1 cellular context compared by ENCODE assay signal in genomic region chr12:15931590-15932053, GRCh38.
TF ChIP-seq lines count a peak whose summit lies in the region.

No MANE protein-coding gene starts in this region.

TF ChIP-seq in GM12878, 131 proteins besides CTCF, POLR2A, EP300 and RAD21 (continued from another document and continues in another):
- TF ChIP-seq BCLAF1 (IDR thresholded peaks at IDR 0.05) (no peak), ZNF217 (IDR thresholded peaks at IDR 0.05) (no peak), JUNB (IDR thresholded peaks at IDR 0.05) (0 out of 2 replicates have a peak, but pooled peaks have one; percentile 20), SIX5 (IDR thresholded peaks at IDR 0.05; ENCODE audit: low read depth, low read length, severe bottlenecking) (no peak), RBBP5 (conservative IDR thresholded peaks at IDR 0.05) (no peak), TCF7 (IDR thresholded peaks at IDR 0.05; ENCODE audit: borderline replicate concordance) (no peak), NFIC (IDR thresholded peaks at IDR 0.05; ENCODE audit: low read depth, low read length) (no peak), CBX5 (IDR thresholded peaks at IDR 0.05; ENCODE audit: low read depth) (no peak), WRNIP1 (IDR thresholded peaks at IDR 0.05; ENCODE audit: borderline replicate concordance, low read depth, low read length) (no peak), PKNOX1 (IDR thresholded peaks at IDR 0.05) (no peak), KAT2A (conservative IDR thresholded peaks at IDR 0.05; ENCODE audit: control insufficient read depth, low read depth, low read length) (no peak), SUZ12 (IDR thresholded peaks at IDR 0.05; ENCODE audit: unreplicated experiment) (no peak), E2F4 (IDR thresholded peaks at IDR 0.05; ENCODE audit: low read depth, low read length) (no peak), ATF2 (IDR thresholded peaks at IDR 0.05; ENCODE audit: low read length) (peak; percentile 72), MTA3 (IDR thresholded peaks at IDR 0.05; ENCODE audit: borderline replicate concordance, low read length) (no peak), CUX1 (IDR thresholded peaks at IDR 0.05; ENCODE audit: insufficient replicate concordance, low read depth, low read length) (peak; percentile 69), TCF3 (IDR thresholded peaks at IDR 0.05; ENCODE audit: borderline replicate concordance, insufficient read depth, low read depth, low read length) (no peak), ZNF274 (IDR thresholded peaks at IDR 0.05; ENCODE audit: insufficient read depth, insufficient read length) (no peak), SMARCA5 (IDR thresholded peaks at IDR 0.05) (no peak), PML (IDR thresholded peaks at IDR 0.05; ENCODE audit: low read length) (no peak), EGR1 (IDR thresholded peaks at IDR 0.05; ENCODE audit: borderline replicate concordance in 1 of 2, low read depth in 2 of 2, low read length in 2 of 2) (no peak), CHD4 (IDR thresholded peaks at IDR 0.05) (no peak), RFX5 (IDR thresholded peaks at IDR 0.05; ENCODE audit: low read depth, low read length) (no peak), ASH2L (IDR thresholded peaks at IDR 0.05; ENCODE audit: borderline replicate concordance, low read depth) (no peak), HCFC1 (IDR thresholded peaks at IDR 0.05; ENCODE audit: low read length) (no peak), MXI1 (IDR thresholded peaks at IDR 0.05; ENCODE audit: low read depth, low read length) (no peak), STAT1 (conservative IDR thresholded peaks at IDR 0.05) (no peak), ELK1 (IDR thresholded peaks at IDR 0.05; ENCODE audit: low read depth, low read length) (no peak), ETV6 (conservative IDR thresholded peaks at IDR 0.05 in 1 of 2, IDR thresholded peaks at IDR 0.05 in 1 of 2; ENCODE audit: borderline replicate concordance in 1 of 2, low read depth in 1 of 2) (no peak), ATF7 (IDR thresholded peaks at IDR 0.05; ENCODE audit: low read depth) (peak; percentile 52), POU2F2 (IDR thresholded peaks at IDR 0.05; ENCODE audit: borderline replicate concordance, low read depth, low read length) (no peak), BHLHE40 (IDR thresholded peaks at IDR 0.05; ENCODE audit: borderline replicate concordance in 1 of 2, low read depth in 2 of 2, low read length in 1 of 2) (peak; percentile 63 to 73; a peak in 3 of 4 replicates), IRF5 (IDR thresholded peaks at IDR 0.05; ENCODE audit: borderline replicate concordance) (no peak), RELA (IDR thresholded peaks at IDR 0.05; ENCODE audit: borderline replicate concordance, partially characterized antibody) (no peak), GATAD2B (conservative IDR thresholded peaks at IDR 0.05; ENCODE audit: low read depth) (peak; percentile 47; the same call in 1 of the 2 replicates), MAX (IDR thresholded peaks at IDR 0.05; ENCODE audit: low read depth, low read length) (no peak)
- TF ChIP-seq, protein P1, sequence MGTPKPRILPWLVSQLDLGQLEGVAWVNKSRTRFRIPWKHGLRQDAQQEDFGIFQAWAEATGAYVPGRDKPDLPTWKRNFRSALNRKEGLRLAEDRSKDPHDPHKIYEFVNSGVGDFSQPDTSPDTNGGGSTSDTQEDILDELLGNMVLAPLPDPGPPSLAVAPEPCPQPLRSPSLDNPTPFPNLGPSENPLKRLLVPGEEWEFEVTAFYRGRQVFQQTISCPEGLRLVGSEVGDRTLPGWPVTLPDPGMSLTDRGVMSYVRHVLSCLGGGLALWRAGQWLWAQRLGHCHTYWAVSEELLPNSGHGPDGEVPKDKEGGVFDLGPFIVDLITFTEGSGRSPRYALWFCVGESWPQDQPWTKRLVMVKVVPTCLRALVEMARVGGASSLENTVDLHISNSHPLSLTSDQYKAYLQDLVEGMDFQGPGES (IDR thresholded peaks at IDR 0.05), result no peak
- TF ChIP-seq, protein P2, sequence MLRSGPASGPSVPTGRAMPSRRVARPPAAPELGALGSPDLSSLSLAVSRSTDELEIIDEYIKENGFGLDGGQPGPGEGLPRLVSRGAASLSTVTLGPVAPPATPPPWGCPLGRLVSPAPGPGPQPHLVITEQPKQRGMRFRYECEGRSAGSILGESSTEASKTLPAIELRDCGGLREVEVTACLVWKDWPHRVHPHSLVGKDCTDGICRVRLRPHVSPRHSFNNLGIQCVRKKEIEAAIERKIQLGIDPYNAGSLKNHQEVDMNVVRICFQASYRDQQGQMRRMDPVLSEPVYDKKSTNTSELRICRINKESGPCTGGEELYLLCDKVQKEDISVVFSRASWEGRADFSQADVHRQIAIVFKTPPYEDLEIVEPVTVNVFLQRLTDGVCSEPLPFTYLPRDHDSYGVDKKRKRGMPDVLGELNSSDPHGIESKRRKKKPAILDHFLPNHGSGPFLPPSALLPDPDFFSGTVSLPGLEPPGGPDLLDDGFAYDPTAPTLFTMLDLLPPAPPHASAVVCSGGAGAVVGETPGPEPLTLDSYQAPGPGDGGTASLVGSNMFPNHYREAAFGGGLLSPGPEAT (IDR thresholded peaks at IDR 0.05; ENCODE audit: low read depth), result peak; percentile 69; the same call in 1 of the 2 replicates
- TF ChIP-seq, protein P3, sequence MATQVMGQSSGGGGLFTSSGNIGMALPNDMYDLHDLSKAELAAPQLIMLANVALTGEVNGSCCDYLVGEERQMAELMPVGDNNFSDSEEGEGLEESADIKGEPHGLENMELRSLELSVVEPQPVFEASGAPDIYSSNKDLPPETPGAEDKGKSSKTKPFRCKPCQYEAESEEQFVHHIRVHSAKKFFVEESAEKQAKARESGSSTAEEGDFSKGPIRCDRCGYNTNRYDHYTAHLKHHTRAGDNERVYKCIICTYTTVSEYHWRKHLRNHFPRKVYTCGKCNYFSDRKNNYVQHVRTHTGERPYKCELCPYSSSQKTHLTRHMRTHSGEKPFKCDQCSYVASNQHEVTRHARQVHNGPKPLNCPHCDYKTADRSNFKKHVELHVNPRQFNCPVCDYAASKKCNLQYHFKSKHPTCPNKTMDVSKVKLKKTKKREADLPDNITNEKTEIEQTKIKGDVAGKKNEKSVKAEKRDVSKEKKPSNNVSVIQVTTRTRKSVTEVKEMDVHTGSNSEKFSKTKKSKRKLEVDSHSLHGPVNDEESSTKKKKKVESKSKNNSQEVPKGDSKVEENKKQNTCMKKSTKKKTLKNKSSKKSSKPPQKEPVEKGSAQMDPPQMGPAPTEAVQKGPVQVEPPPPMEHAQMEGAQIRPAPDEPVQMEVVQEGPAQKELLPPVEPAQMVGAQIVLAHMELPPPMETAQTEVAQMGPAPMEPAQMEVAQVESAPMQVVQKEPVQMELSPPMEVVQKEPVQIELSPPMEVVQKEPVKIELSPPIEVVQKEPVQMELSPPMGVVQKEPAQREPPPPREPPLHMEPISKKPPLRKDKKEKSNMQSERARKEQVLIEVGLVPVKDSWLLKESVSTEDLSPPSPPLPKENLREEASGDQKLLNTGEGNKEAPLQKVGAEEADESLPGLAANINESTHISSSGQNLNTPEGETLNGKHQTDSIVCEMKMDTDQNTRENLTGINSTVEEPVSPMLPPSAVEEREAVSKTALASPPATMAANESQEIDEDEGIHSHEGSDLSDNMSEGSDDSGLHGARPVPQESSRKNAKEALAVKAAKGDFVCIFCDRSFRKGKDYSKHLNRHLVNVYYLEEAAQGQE (IDR thresholded peaks at IDR 0.05; ENCODE audit: low read depth, low read length), result no peak
